Comparison of ENCODE assay signal across 14 cellular contexts in the genomic region with DNA sequence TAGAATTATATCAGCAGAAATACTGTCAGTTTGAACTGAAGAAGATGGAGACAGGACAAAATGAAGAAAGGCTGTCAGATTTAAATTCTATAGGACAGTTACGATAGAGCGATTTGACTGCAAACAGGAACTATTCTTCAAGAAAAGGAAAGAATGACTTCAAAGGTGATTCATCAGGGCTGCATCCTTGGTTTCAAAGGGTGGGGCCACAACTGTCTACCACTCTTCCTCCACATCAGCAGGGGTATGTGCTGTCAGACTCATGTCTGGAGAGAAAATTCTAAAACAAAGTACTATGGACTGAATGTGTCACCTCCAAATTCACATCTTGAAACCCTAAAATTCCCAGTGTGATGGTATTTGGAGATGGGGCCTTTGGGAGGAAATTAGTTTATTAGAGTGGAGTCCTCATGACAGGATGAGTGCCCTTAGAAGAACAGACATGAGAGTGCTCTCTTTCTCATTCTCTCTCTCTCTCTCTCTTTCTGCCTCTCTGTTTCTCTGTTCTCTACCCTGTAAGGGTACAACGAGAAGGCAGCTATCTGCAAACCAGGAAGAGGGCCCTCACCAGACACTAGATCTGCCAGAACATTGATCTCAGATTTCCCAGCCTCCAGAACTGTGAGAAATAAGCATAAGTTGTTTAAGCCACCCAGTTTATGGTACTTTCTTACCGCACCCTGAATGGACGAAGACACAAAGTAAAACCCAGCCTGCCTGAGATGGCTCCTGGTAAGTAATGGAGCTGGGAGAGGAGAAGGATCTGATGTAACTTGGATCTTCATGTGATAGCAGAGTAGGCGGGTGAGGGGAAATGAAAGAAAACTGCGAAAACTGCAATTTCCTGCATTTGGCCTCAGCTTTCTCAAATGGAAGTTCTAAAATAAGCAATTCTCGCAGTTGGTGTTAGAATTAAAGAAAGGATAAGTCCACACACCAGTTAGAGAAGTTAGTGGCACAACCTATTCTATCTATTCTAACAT. TPM values are rescaled to one million over a fixed set of nuclear protein-coding genes. Genes with fewer than 3 reads are reported as not detected.
DNase-seq lines count a peak whose midpoint lies in the region; ATAC-seq, FAIRE-seq and TF ChIP-seq lines count a peak whose summit lies in the region.
"Had no signal": no experiment of that assay in that cellular context is flagged by ENCODE, and none has a peak within 500 bp of the region (broad histone marks: within the 10 kb centered on the region; RNA-seq: fewer than 3 reads in every experiment).

No MANE protein-coding gene starts in this region.

- in situ Hi-C loops in Caki2 (cut with HindIII; ENCODE audit: low pct_unique_long_range_greater_than_20kb, low sequenced_read_pairs) = no loop called here

- H2AFZ ChIP-seq in astrocyte (ENCODE audit: low read depth, low read length) = peak overlapping the region; percentile 64

- no peak overlapping the region for H4K5ac ChIP-seq in mesendoderm (ENCODE audit: low read length)

- no peak for FAIRE-seq in astrocyte (lab: Jason Lieb, UNC)

- H4K8ac ChIP-seq in mesendoderm (ENCODE audit: low read depth, low read length) = no peak overlapping the region

- H3K27me3 ChIP-seq in astrocyte (ENCODE audit: insufficient read depth, low read length) = no peaks in the 10 kb centered on the region
- H3K27me3 ChIP-seq in mesendoderm (ENCODE audit: insufficient read depth, low read length, poor library complexity) = no peaks in the 10 kb centered on the region
- no peaks in the 10 kb centered on the region for H3K27me3 ChIP-seq in aorta (ENCODE audit: control insufficient read depth in 1 of 2, insufficient read depth in 2 of 2, low read length in 1 of 2)
- H3K27me3 ChIP-seq in tibial nerve = no peaks in the 10 kb centered on the region

- H3K9ac ChIP-seq in astrocyte (ENCODE audit: low read length) = no peak overlapping the region
- no peak overlapping the region for H3K9ac ChIP-seq in mesendoderm (ENCODE audit: low read length)

- no peak overlapping the region for H3K18ac ChIP-seq in mesendoderm (ENCODE audit: low read length)

- DNase-seq in Caki2 (ENCODE audit: low read depth) = peak; percentile 50
- DNase-seq in NB4 (ENCODE audit: low read depth) = peak; percentile 6
- DNase-seq in astrocyte (ENCODE audit: low read depth) = no peak
- peak; percentile 42 for DNase-seq in mesendoderm
- no peak for DNase-seq in aorta
- no peak for DNase-seq in occipital lobe (lab: John Stamatoyannopoulos, UW)
- DNase-seq in tibial nerve (ENCODE audit: low spot score in 2 of 2) = no peak
- DNase-seq: activated effector memory CD4-positive, alpha-beta T cell treated with Interleukin-2 at 50 U/mL for 16 hours; caudate nucleus; CD4-positive, alpha-beta memory T cell; NCI-H1048; NCI-H510A treated with DMSO at 0.1 percent for 48 hours; WERI-Rb-1 had no signal

- intact Hi-C loops in aorta (cut with DNase I) = no loop called here

- H3K27ac ChIP-seq in astrocyte (ENCODE audit: low read depth, low read length) = peak overlapping the region; percentile 26
- no peak overlapping the region for H3K27ac ChIP-seq in mesendoderm (ENCODE audit: low read depth, low read length)
- H3K27ac ChIP-seq in aorta (ENCODE audit: low read depth in 1 of 2, low read length in 2 of 2) = no peak overlapping the region
- no peak overlapping the region for H3K27ac ChIP-seq in tibial nerve
- H3K27ac ChIP-seq: WERI-Rb-1 had no signal

- H3K4me3 ChIP-seq in NB4 (ENCODE audit: low read depth, low read length) (no peak overlapping the region), astrocyte (ENCODE audit: insufficient read depth, low read depth, low read length) (no peak overlapping the region), mesendoderm (ENCODE audit: low read length) (no peak overlapping the region), aorta (ENCODE audit: low read length in 2 of 2) (no peak overlapping the region), tibial nerve (no peak overlapping the region)

- no peaks in the 10 kb centered on the region for H3K27me3 Mint-ChIP-seq in astrocyte (ENCODE audit: low read depth, unreplicated experiment)

- H3K4me1 ChIP-seq in astrocyte (ENCODE audit: insufficient read depth, low read length) = no peaks in the 10 kb centered on the region
- H3K4me1 ChIP-seq in mesendoderm (ENCODE audit: control insufficient read depth, low read depth, low read length) = no peaks in the 10 kb centered on the region
- no peaks in the 10 kb centered on the region for H3K4me1 ChIP-seq in aorta (ENCODE audit: control insufficient read depth in 1 of 2, insufficient read depth in 2 of 2, low read length in 2 of 2)
- H3K4me1 ChIP-seq in tibial nerve = no peaks in the 10 kb centered on the region

- WGBS in mesendoderm (ENCODE audit: extremely low coverage, insufficient coverage, low lambda C conversion rate) = no CpG with 5 or more reads among the region's 8 CpGs
- 87 to 88% methylated on average over 8 of the region's 8 CpGs for WGBS in aorta, 2 donors
- 81 to 87% methylated on average over 8 of the region's 8 CpGs for WGBS in tibial nerve, 2 donors

- H3K79me1 ChIP-seq in mesendoderm (ENCODE audit: low read length) = no peaks in the 10 kb centered on the region

- no peak overlapping the region for H2BK5ac ChIP-seq in mesendoderm (ENCODE audit: low read length)

- no peak overlapping the region for H3K56ac ChIP-seq in mesendoderm (ENCODE audit: low read length)

- no peak for TF ChIP-seq EP300 in tibial nerve (IDR thresholded peaks at IDR 0.05)

- H3K9me3 Mint-ChIP-seq in astrocyte (ENCODE audit: unreplicated experiment) = no peaks in the 10 kb centered on the region
- H3K9me3 Mint-ChIP-seq: CD4-positive, alpha-beta memory T cell had no signal

- no peak for TF ChIP-seq CTCF in NB4 (IDR thresholded peaks at IDR 0.05; ENCODE audit: low read depth, low read length)
- no peak for TF ChIP-seq CTCF in astrocyte (IDR thresholded peaks at IDR 0.05; ENCODE audit: insufficient read depth, low read depth, low read length)
- no peak for TF ChIP-seq CTCF in tibial nerve (IDR thresholded peaks at IDR 0.05)

- no peaks in the 10 kb centered on the region for H3K36me3 ChIP-seq in astrocyte (ENCODE audit: insufficient read depth, low read length)
- H3K36me3 ChIP-seq in mesendoderm (ENCODE audit: control insufficient read depth, insufficient read depth, low read length) = no peaks in the 10 kb centered on the region
- no peaks in the 10 kb centered on the region for H3K36me3 ChIP-seq in aorta (ENCODE audit: control insufficient read depth in 1 of 2, insufficient read depth in 2 of 2, low read length in 1 of 2)
- no peaks in the 10 kb centered on the region for H3K36me3 ChIP-seq in tibial nerve
- H3K36me3 ChIP-seq: WERI-Rb-1 had no signal

- peak overlapping the region; percentile 43 for H3K4me2 ChIP-seq in astrocyte (ENCODE audit: low read length)
- H3K4me2 ChIP-seq in mesendoderm (ENCODE audit: low read length) = no peak overlapping the region

- H3K79me2 ChIP-seq in astrocyte (ENCODE audit: insufficient read depth, low read length) = no peaks in the 10 kb centered on the region
- no peaks in the 10 kb centered on the region for H3K79me2 ChIP-seq in mesendoderm (ENCODE audit: control insufficient read depth, insufficient read depth, low read length)

- no peak overlapping the region for H2BK120ac ChIP-seq in mesendoderm (ENCODE audit: low read depth, low read length)

- ATAC-seq in aorta (ENCODE audit: low FRiP score) (no peak), GM21825 (IDR thresholded peaks at IDR 0.05; ENCODE audit: unreplicated experiment) (no peak)

- no peak overlapping the region for H2BK15ac ChIP-seq in mesendoderm (replicated peaks; ENCODE audit: low read depth)

- H3K4me3 Mint-ChIP-seq in astrocyte (ENCODE audit: unreplicated experiment) = no peak overlapping the region
- H3K4me3 Mint-ChIP-seq: CD4-positive, alpha-beta memory T cell had no signal

- H2AK5ac ChIP-seq in mesendoderm (ENCODE audit: low read length) = no peak overlapping the region

- H3K4me1 Mint-ChIP-seq in astrocyte (ENCODE audit: low read depth, unreplicated experiment) = peaks cover 20% of the 10 kb centered on the region

- no peak overlapping the region for H3K23ac ChIP-seq in mesendoderm (ENCODE audit: low read length)

- TF ChIP-seq POLR2A in NB4 (IDR thresholded peaks at IDR 0.05; ENCODE audit: extremely low read depth, insufficient read length) (no peak), tibial nerve (IDR thresholded peaks at IDR 0.05) (no peak)

- H3K27ac Mint-ChIP-seq in astrocyte (ENCODE audit: unreplicated experiment) = peak overlapping the region; percentile 99
- H3K27ac Mint-ChIP-seq: CD4-positive, alpha-beta memory T cell had no signal

- H4K20me1 ChIP-seq in astrocyte (ENCODE audit: insufficient read depth, low read length) = no peaks in the 10 kb centered on the region

- no peaks in the 10 kb centered on the region for H3K36me3 Mint-ChIP-seq in astrocyte (ENCODE audit: low read depth, unreplicated experiment)
- H3K36me3 Mint-ChIP-seq: CD4-positive, alpha-beta memory T cell had no signal

- no peak overlapping the region for H3K4ac ChIP-seq in mesendoderm (ENCODE audit: low read depth, low read length)

- H3K9me3 ChIP-seq in astrocyte (ENCODE audit: insufficient read depth, low read depth, low read length) (no peaks in the 10 kb centered on the region), aorta (ENCODE audit: control insufficient read depth, low read length) (no peaks in the 10 kb centered on the region), tibial nerve (no peaks in the 10 kb centered on the region)

RNA-seq across cellular contexts. Expression of a gene that starts 8.9 kb away (rescaled TPM):
- total RNA-seq in Caki2 (2014; rRNA removed; shearing (Covaris generic); ENCODE audit: low replicate concordance) = 13.0 and 13.3 TPM in 2 replicates
- total RNA-seq in astrocyte = 3.8 and 5.7 TPM in 2 replicates
- 7.4 TPM for polyA plus RNA-seq in mesendoderm (2013, experiment 1 of 2)
- 8.1 TPM for polyA plus RNA-seq in mesendoderm (2013, experiment 2 of 2)
- under 1 TPM; 0.39 to 0.48 TPM for total RNA-seq in aorta
- polyA plus RNA-seq in aorta = 1 to 10 TPM in 1 of 2 donors, under 1 TPM in 1; 0.33 to 4.8 TPM
- 9.4 TPM for total RNA-seq in occipital lobe
- total RNA-seq in tibial nerve = under 1 TPM; under 0.01 to 0.59 (median 0.25) TPM

Comparison
In these comparisons a context has a peak if more than half of its experiments do, and no peak if none do; other contexts are left out.
1. DNase-seq: peak in Caki2 (single experiment), NB4 (single experiment) and mesendoderm (single experiment); none in astrocyte (single experiment), aorta (0 of 2), occipital lobe (single experiment) and tibial nerve (0 of 2).